8 cellular contexts compared by ENCODE assay signal in the genomic region with DNA sequence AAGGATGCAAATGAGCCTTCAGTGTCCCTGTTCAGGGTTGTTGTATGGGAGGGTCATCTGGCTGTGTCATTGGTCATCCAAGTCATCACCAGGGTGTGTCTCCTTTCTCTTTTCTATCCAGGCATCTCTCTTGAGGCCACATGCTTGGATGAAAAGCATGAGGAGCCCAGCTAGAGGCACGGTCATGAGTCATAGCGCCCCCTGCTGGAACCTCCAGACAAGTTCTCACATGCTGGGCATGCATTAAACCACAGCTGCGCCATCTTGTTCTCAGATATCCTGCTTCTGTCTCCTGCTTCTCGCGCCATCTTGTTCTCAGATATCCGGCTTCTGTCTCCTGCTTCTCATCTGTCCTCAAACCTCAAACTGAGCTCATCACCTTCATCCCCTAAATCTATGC. TPM values are rescaled to one million over a fixed set of nuclear protein-coding genes. Genes with fewer than 3 reads are reported as not detected.
"Had no signal": no experiment of that assay in that cellular context is flagged by ENCODE, and none has a peak within 500 bp of the region (broad histone marks: within the 10 kb centered on the region; RNA-seq: fewer than 3 reads in every experiment).

No MANE protein-coding gene starts in this region.

RNA-seq across cellular contexts. Expression of a gene that starts 14.1 kb away (rescaled TPM):
- total RNA-seq: OCI-LY7 had no signal

RNA-seq across cellular contexts. Expression of a gene that starts 34.2 kb away (rescaled TPM):
- total RNA-seq: activated CD4-positive, alpha-beta memory T cell treated with anti-CD3 and anti-CD28 coated beads, Interleukin-2, amount 10 ng/mL, durations not matched to agents 7 days and 5 days; activated naive CD8-positive, alpha-beta T cell treated with anti-CD3 and anti-CD28 coated beads, Interleukin-2, amount 10 ng/mL, durations not matched to agents 7 days and 5 days; activated T-cell treated with anti-CD3 and anti-CD28 coated beads, Interleukin-2, amount 50 U/mL, for 72 hours; adrenal gland; cardiac septum; OCI-LY7; RPMI7951; T-cell had no signal
- polyA plus RNA-seq: adrenal gland had no signal

RNA-seq across cellular contexts. Expression of a gene that starts 57.0 kb away (rescaled TPM):
- total RNA-seq: activated T-cell treated with anti-CD3 and anti-CD28 coated beads, Interleukin-2, amount 50 U/mL, for 72 hours; OCI-LY7; T-cell had no signal
